8 cellular contexts compared by ENCODE assay signal in the genomic region with DNA sequence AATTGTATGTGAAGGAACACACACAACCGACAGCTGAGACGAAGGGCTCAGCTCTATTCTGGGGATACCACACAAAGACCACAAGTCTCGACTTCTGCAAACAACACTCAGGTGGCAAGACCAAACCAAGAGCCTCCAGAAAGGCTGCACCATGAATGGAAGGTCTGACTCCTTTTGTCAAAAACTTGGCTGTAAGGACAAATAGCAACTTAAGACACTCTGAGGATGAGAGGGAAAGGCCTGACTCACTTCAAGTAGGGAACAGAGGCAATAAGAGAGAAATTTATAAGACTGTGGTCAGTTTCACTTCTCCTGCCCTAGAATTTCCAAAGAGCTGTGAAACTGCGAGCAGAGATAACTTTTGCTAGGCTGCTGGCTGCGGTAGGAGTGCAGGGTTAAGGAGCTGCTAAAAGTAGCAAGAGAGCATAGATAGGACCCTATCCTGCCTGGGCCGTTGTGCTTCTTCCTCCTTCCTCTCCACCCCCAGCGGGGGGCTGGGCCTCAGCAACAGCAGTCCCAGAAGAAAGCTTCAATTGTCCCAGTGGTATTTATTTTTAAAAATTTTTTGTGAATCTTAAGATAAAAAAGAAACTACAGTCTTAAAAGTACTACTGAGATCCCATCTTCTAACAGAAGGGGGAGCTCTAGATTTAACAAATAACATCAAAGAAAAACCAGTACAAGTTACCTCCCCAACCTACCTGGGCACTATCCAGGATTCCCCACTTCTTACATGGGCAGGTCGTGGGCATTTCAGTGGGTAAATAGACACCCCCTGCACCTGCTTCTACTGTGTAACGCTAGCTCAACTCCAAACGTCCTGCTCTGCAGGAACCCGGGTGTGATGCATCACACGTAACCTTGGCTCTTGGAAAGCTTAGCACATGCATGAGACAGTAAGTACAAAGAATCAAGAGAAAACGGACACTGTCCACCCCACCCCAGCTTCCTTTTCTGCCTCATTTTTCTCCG.
A peak's percentile ranks its signal among the peaks of the same experiment; 100 is the strongest.
DNase-seq lines count a peak whose midpoint lies in the region; ATAC-seq and TF ChIP-seq lines count a peak whose summit lies in the region.

No MANE protein-coding gene starts in this region.

- TF ChIP-seq CTCF in hepatocyte (IDR thresholded peaks at IDR 0.05; ENCODE audit: poor library complexity) = peak; percentile 78

- H4K20me1 ChIP-seq in hepatocyte (ENCODE audit: insufficient read depth, poor library complexity, severe bottlenecking) = no peaks in the 10 kb centered on the region

- peak; percentile 64 for ATAC-seq in HG03432 (IDR thresholded peaks at IDR 0.05; ENCODE audit: unreplicated experiment)

- H3K79me2 ChIP-seq in hepatocyte = peaks cover 3% of the 10 kb centered on the region

- no peak overlapping the region for H2AFZ ChIP-seq in hepatocyte

- H3K9me3 ChIP-seq in hepatocyte (ENCODE audit: low read depth) = no peaks in the 10 kb centered on the region

- no peaks in the 10 kb centered on the region for H3K4me1 ChIP-seq in hepatocyte (ENCODE audit: insufficient read depth)

- 53% methylated on average over 14 of the region's 14 CpGs for WGBS in hepatocyte (ENCODE audit: low lambda C conversion rate, missing lambda C conversion rate)

- H3K4me2 ChIP-seq in hepatocyte = peak overlapping the region; percentile 45

- peak overlapping the region; percentile 35 for H3K27ac ChIP-seq in hepatocyte

- H3K36me3 ChIP-seq in hepatocyte (replicated peaks; ENCODE audit: insufficient read depth, low read depth) = no peaks in the 10 kb centered on the region

- H3K4me3 ChIP-seq in hepatocyte (no peak overlapping the region), skeletal muscle cell (ENCODE audit: low read depth, low read length) (peak overlapping the region; percentile 17)

- DNase-seq in DMS153 (lab: John Stamatoyannopoulos, UW) (peak; percentile 15), GM19240 (ENCODE audit: insufficient read length, low spot score) (peak; percentile 24), NOMO-1 treated with DMSO at 0.1 percent for 48 hours (lab: John Stamatoyannopoulos, UW; ENCODE audit: unreplicated experiment) (peak; percentile 98), amniotic epithelial cell (ENCODE audit: low read depth) (peak; percentile 77), hepatocyte (ENCODE audit: low spot score) (peak; percentile 74), skeletal muscle cell (ENCODE audit: low read depth) (no peak), KG1 (lab: John Stamatoyannopoulos, UW) (no peak)

- H3K9me2 ChIP-seq in hepatocyte (replicated peaks; ENCODE audit: insufficient read depth) = no peaks in the 10 kb centered on the region

- no peaks in the 10 kb centered on the region for H3K27me3 ChIP-seq in hepatocyte

Comparison
In these comparisons a context has a peak if more than half of its experiments do, and no peak if none do; other contexts are left out.
1. DNase-seq: peak in DMS153 (single experiment), GM19240 (single experiment), NOMO-1 treated with DMSO at 0.1 percent for 48 hours (single experiment), amniotic epithelial cell (single experiment) and hepatocyte (single experiment); none in skeletal muscle cell (single experiment) and KG1 (single experiment).